ENCODE assay signal across 12 cellular contexts in genomic region chr19:39202998-39203355, GRCh38. TPM values are rescaled to one million over a fixed set of nuclear protein-coding genes. Genes with fewer than 3 reads are reported as not detected.
"Had no signal": no experiment of that assay in that cellular context is flagged by ENCODE, and none has a peak within 500 bp of the region (broad histone marks: within the 10 kb centered on the region; RNA-seq: fewer than 3 reads in every experiment).

No MANE protein-coding gene starts in this region.

- H3K27ac ChIP-seq: HL-60, KMS-11 had no signal

- DNase-seq: HFFc6, KBM-7 had no signal

- H3K9ac ChIP-seq: KMS-11 had no signal

- H3K36me3 ChIP-seq: HAP-1 had no signal

- H3K36me3 Mint-ChIP-seq: IgD-negative memory B cell had no signal

- H3K4me1 ChIP-seq: HAP-1 had no signal

- H3K4me2 ChIP-seq: KMS-11 had no signal

- H3K4me1 Mint-ChIP-seq: GM23338, IgD-negative memory B cell had no signal

- H3K9me3 ChIP-seq: HAP-1 had no signal

- H3K27ac Mint-ChIP-seq: GM23338, HFFc6, IgD-negative memory B cell had no signal

- H3K4me3 ChIP-seq: HAP-1 had no signal

- H3K4me3 Mint-ChIP-seq: GM23338, HFFc6, IgD-negative memory B cell had no signal

- FAIRE-seq: H1, H54, HepG2 had no signal

- ATAC-seq: HCT116 had no signal

- H3K9me3 Mint-ChIP-seq: GM23338, HFFc6, IgD-negative memory B cell had no signal

RNA-seq across cellular contexts. Expression of gene SYCN, which starts 1.1 kb away (rescaled TPM):
- total RNA-seq: GM23338, H1, HepG2, HFFc6, HT1080 had no signal
- polyA plus RNA-seq: GM23338, H1, HepG2, IgD-negative memory B cell had no signal

RNA-seq across cellular contexts. Expression of gene NCCRP1, which starts 6.2 kb away (rescaled TPM):
- total RNA-seq: HepG2, HFFc6, HT1080 had no signal
- polyA plus RNA-seq: HepG2, IgD-negative memory B cell had no signal

RNA-seq across cellular contexts. Expression of gene IFNL3, which starts 41.8 kb away (rescaled TPM):
- total RNA-seq: GM23338, H1, HepG2, HFFc6, HT1080 had no signal
- polyA plus RNA-seq: GM23338, HepG2, IgD-negative memory B cell had no signal

RNA-seq across cellular contexts. Expression of gene IFNL4, which starts 45.7 kb away (rescaled TPM):
- total RNA-seq: GM23338, H1, HepG2, HFFc6, HT1080 had no signal
- polyA plus RNA-seq: GM23338, H1, HepG2, IgD-negative memory B cell had no signal
